ENCODE assay signal across 9 cellular contexts in the genomic region with DNA sequence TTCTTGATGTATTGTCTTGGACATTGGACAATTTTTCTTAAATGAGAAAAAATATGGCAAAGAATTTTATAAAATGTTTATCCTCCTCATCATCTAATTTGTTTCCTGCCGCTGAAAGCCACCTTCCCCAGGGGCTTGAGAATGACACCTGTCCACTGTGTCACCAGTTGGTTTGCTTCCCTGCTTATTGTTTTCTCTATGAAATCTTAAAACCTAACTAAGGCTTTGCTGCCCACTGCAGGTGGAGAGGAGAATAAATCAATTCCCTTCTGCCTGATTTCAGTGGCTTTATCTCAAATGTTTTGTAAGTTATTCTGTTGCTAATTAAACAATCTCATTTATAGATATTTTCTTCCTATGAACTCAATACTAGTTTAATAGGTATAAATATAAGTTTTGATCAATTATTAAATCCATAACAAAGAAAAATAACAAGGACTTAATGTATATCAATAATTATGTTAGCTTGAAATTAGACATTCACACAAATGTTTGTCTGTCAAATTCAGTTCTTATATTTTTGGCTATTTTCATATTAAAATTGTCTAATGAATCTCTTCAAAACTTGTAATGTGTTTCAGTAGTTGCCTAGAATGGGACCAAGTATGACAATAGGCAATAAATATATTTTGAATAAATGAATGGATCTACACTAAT.
DNase-seq lines count a peak whose midpoint lies in the region; ATAC-seq and TF ChIP-seq lines count a peak whose summit lies in the region.
"Had no signal": no experiment of that assay in that cellular context is flagged by ENCODE, and none has a peak within 500 bp of the region (broad histone marks: within the 10 kb centered on the region; RNA-seq: fewer than 3 reads in every experiment).

No MANE protein-coding gene starts in this region.

- H3K4me3 ChIP-seq in WERI-Rb-1 (ENCODE audit: low read depth, low read length) (no peak overlapping the region), transverse colon (no peak overlapping the region), vagina (no peak overlapping the region)

- H3K27me3 ChIP-seq in WERI-Rb-1 (ENCODE audit: insufficient read depth, low read depth, severe bottlenecking) (no peaks in the 10 kb centered on the region), transverse colon (no peaks in the 10 kb centered on the region), vagina (no peaks in the 10 kb centered on the region)

- in situ Hi-C loops in transverse colon (cut with MboI; ENCODE audit: low pct_ligation_motif_present in 1 of 4, low pct_unique_long_range_greater_than_20kb in 1 of 4, low sequenced_read_pairs in 3 of 4): loop anchor here in 2 of 4 donors (10.0 kb wide), 2 partner anchors 176 to 186 kb away; no protein-coding TSS in a partner anchor

- no peaks in the 10 kb centered on the region for H3K36me3 ChIP-seq in WERI-Rb-1
- no peaks in the 10 kb centered on the region for H3K36me3 ChIP-seq in transverse colon
- no peaks in the 10 kb centered on the region for H3K36me3 ChIP-seq in vagina

- TF ChIP-seq CTCF in WERI-Rb-1 (IDR thresholded peaks at IDR 0.05; ENCODE audit: low read depth, low read length): peak; percentile 65
- TF ChIP-seq CTCF in transverse colon (IDR thresholded peaks at IDR 0.05): peak; percentile 44 to 60 (median 52)
- peak in 1 of 3 experiments; percentile 31 for TF ChIP-seq CTCF in vagina (IDR thresholded peaks at IDR 0.05)

- 0 to 5% methylated on average over 1 of the region's 1 CpG for WGBS in transverse colon (ENCODE audit: low coverage in 1 of 2), 2 donors

- DNase-seq in stimulated activated CD4-positive, alpha-beta T cell treated with anti-CD3 and anti-CD28 coated beads, Interleukin-15, amount 100 ng/mL, for 24 hours: peak; percentile 14
- DNase-seq in stimulated activated CD4-positive, alpha-beta T cell treated with anti-CD3 and anti-CD28 coated beads, Interleukin-2, amount 100 ng/mL, for 48 hours: no peak
- DNase-seq in NCI-H146 (lab: John Stamatoyannopoulos, UW): peak; percentile 89
- DNase-seq in WERI-Rb-1: peak; percentile 48
- DNase-seq in iris pigment epithelial cell (ENCODE audit: low read depth): peak; percentile 7
- peak; percentile 15 for DNase-seq in transverse colon
- no peak for DNase-seq in vagina (ENCODE audit: extremely low spot score in 2 of 2)

- TF ChIP-seq POLR2A in transverse colon (IDR thresholded peaks at IDR 0.05): no peak
- no peak for TF ChIP-seq POLR2A in vagina (IDR thresholded peaks at IDR 0.05)

- no peak for TF ChIP-seq EP300 in transverse colon (IDR thresholded peaks at IDR 0.05; ENCODE audit: low read depth)

- intact Hi-C loops in transverse colon (cut with DNase I; ENCODE audit: low total_unique reads): no loop called here
- intact Hi-C loops in vagina (cut with DNase I): no loop called here

- H3K4me1 ChIP-seq in transverse colon: no peaks in the 10 kb centered on the region
- H3K4me1 ChIP-seq in vagina: no peaks in the 10 kb centered on the region

- ATAC-seq in HG02588 (IDR thresholded peaks at IDR 0.05; ENCODE audit: unreplicated experiment): peak; percentile 70
- ATAC-seq: stimulated activated naive CD8-positive, alpha-beta T cell treated with anti-CD3 and anti-CD28 coated beads, Interleukin-15, amount 100 ng/mL, for 72 hours had no signal

- H3K27ac ChIP-seq in WERI-Rb-1 (no peak overlapping the region), transverse colon (no peak overlapping the region), vagina (no peak overlapping the region)

- no peaks in the 10 kb centered on the region for H3K9me3 ChIP-seq in WERI-Rb-1 (ENCODE audit: severe bottlenecking)
- H3K9me3 ChIP-seq in transverse colon: no peaks in the 10 kb centered on the region
- H3K9me3 ChIP-seq in vagina: no peaks in the 10 kb centered on the region

Comparison
In these comparisons a context has a peak if more than half of its experiments do, and no peak if none do; other contexts are left out.
1. DNase-seq: peak in stimulated activated CD4-positive, alpha-beta T cell treated with anti-CD3 and anti-CD28 coated beads, Interleukin-15, amount 100 ng/mL, for 24 hours (single experiment), NCI-H146 (single experiment), WERI-Rb-1 (single experiment), iris pigment epithelial cell (single experiment) and transverse colon (single experiment); none in stimulated activated CD4-positive, alpha-beta T cell treated with anti-CD3 and anti-CD28 coated beads, Interleukin-2, amount 100 ng/mL, for 48 hours (0 of 2) and vagina (0 of 2).